ENCODE assay signal across 17 cellular contexts in genomic region chr6:139679516-139680179, GRCh38.
DNase-seq lines count a peak whose midpoint lies in the region; ATAC-seq, FAIRE-seq and TF ChIP-seq lines count a peak whose summit lies in the region.
"Had no signal": no experiment of that assay in that cellular context is flagged by ENCODE, and none has a peak within 500 bp of the region (broad histone marks: within the 10 kb centered on the region; RNA-seq: fewer than 3 reads in every experiment).

No MANE protein-coding gene starts in this region.

- no peak for TF ChIP-seq CTCF in NB4 (IDR thresholded peaks at IDR 0.05; ENCODE audit: low read depth, low read length)
- no peak for TF ChIP-seq CTCF in mesothelial cell of epicardium (IDR thresholded peaks at IDR 0.05; ENCODE audit: unreplicated experiment)

- no peaks in the 10 kb centered on the region for H3K36me3 Mint-ChIP-seq in mesothelial cell of epicardium
- H3K36me3 Mint-ChIP-seq: IgD-negative memory B cell, neural progenitor cell had no signal

- peaks cover 6% of the 10 kb centered on the region for H3K4me1 Mint-ChIP-seq in mesothelial cell of epicardium
- H3K4me1 Mint-ChIP-seq: IgD-negative memory B cell had no signal

- peak overlapping the region; percentile 10 for H3K27ac Mint-ChIP-seq in mesothelial cell of epicardium
- H3K27ac Mint-ChIP-seq: activated T-helper 2 cell treated with anti-CD3 and anti-CD28 coated beads, Interferon-gamma antibody, Interleukin-2, Interleukin-4, amounts not matched to agents 10 μg/mL and 5 μg/mL and 100 μg/mL, durations not matched to agents 14 hours and 24 hours and 36 hours; IgD-negative memory B cell; neural progenitor cell had no signal

- peak; percentile 32 for DNase-seq in AG20443 (ENCODE audit: low spot score)
- DNase-seq in NB4 (ENCODE audit: low read depth): peak; percentile 58
- no peak for DNase-seq in mesothelial cell of epicardium (ENCODE audit: low spot score in 2 of 2, unreplicated experiment in 2 of 2)
- DNase-seq in NCI-H2081 (lab: John Stamatoyannopoulos, UW): no peak
- DNase-seq in stimulated activated naive CD4-positive, alpha-beta T cell treated with Interleukin-2 at 50 U/mL for 16 hours (lab: John Stamatoyannopoulos, UW): no peak
- no peak for DNase-seq in NCI-H748 treated with DMSO at 0.1 percent for 48 hours (lab: John Stamatoyannopoulos, UW)
- DNase-seq: activated CD4-positive, alpha-beta T cell treated with anti-CD3 and anti-CD28 coated beads, Interleukin-2, amount 50 U/mL, for 4 hours; DMS53; effector CD8-positive, alpha-beta T cell; NCI-H187 treated with DMSO at 0.1 percent for 48 hours; small intestine; upper lobe of left lung had no signal

- H3K4me3 Mint-ChIP-seq in mesothelial cell of epicardium: no peak overlapping the region
- H3K4me3 Mint-ChIP-seq: IgD-negative memory B cell, neural progenitor cell had no signal

- H3K27me3 Mint-ChIP-seq in mesothelial cell of epicardium (ENCODE audit: low read depth): no peaks in the 10 kb centered on the region
- H3K27me3 Mint-ChIP-seq: IgD-negative memory B cell had no signal

- no peak overlapping the region for H3K4me3 ChIP-seq in NB4 (ENCODE audit: low read depth, low read length)
- H3K4me3 ChIP-seq: neural progenitor cell, upper lobe of left lung had no signal

- peak; percentile 23 for FAIRE-seq in endometrium (lab: Jason Lieb, UNC)
- FAIRE-seq: small intestine had no signal

- H3K9me3 Mint-ChIP-seq in mesothelial cell of epicardium: peaks cover 5% of the 10 kb centered on the region
- H3K9me3 Mint-ChIP-seq: activated T-helper 2 cell treated with anti-CD3 and anti-CD28 coated beads, Interferon-gamma antibody, Interleukin-2, Interleukin-4, amounts not matched to agents 10 μg/mL and 5 μg/mL and 100 μg/mL, durations not matched to agents 14 hours and 24 hours and 36 hours; IgD-negative memory B cell had no signal

- no peak for ATAC-seq in GM19035 (IDR thresholded peaks at IDR 0.05; ENCODE audit: unreplicated experiment)

- no peak for TF ChIP-seq POLR2A in NB4 (IDR thresholded peaks at IDR 0.05; ENCODE audit: extremely low read depth, insufficient read length)

Comparison
In these comparisons a context has a peak if more than half of its experiments do, and no peak if none do; other contexts are left out.
1. DNase-seq: peak in AG20443 (single experiment) and NB4 (single experiment); none in mesothelial cell of epicardium (0 of 2), NCI-H2081 (0 of 2), stimulated activated naive CD4-positive, alpha-beta T cell treated with Interleukin-2 at 50 U/mL for 16 hours (single experiment) and NCI-H748 treated with DMSO at 0.1 percent for 48 hours (single experiment).